Comparison of ENCODE assay signal across 13 cellular contexts in the genomic region with DNA sequence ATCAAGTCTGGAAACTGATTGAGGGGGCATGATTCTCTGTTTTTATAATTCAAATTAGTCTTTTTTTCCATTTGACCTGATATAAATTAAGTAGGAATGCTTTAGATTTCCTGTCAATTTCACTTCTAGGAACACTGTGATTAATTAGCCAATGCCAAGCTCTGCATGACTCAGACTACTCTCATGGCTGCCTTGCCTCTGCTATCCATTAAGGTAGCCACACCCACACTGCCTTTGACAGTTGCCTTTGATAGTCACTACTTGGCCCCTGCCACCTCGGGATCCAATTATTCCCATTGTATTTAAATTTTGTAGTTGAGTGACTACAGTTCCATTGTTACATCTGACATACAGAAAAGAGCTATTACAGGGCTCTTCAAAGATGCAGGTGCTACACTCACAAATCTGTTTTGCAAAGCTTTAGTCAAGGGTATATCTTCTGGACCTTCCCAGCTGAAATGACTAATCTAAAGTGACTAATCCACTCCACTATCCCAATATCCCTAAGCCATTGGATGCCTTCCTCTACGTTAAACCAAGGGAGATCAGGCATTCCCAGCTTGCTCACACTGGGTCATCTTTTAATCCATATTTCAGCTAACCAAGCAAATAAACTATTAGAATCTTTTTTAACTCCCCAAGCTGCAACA.
"Had no signal": no experiment of that assay in that cellular context is flagged by ENCODE, and none has a peak within 500 bp of the region (broad histone marks: within the 10 kb centered on the region; RNA-seq: fewer than 3 reads in every experiment).

No MANE protein-coding gene starts in this region.

- H3K4me1 ChIP-seq: colonic mucosa, tibial artery, vagina had no signal

- H3K4me3 Mint-ChIP-seq: activated naive CD8-positive, alpha-beta T cell; stimulated activated effector memory CD8-positive, alpha-beta T cell treated with anti-CD3 and anti-CD28 coated beads, Interleukin-12 subunit alpha, Interleukin-12 subunit beta, amount 100 ng/mL, for 72 hours had no signal

- H3K27me3 ChIP-seq: colonic mucosa, tibial artery, vagina had no signal

- H3K27me3 Mint-ChIP-seq: activated naive CD8-positive, alpha-beta T cell; naive B cell had no signal

- H3K36me3 ChIP-seq: colonic mucosa, tibial artery, vagina had no signal

- H3K4me3 ChIP-seq: colonic mucosa, skin epidermis, tibial artery, vagina had no signal

- DNase-seq: activated CD4-positive, alpha-beta T cell treated with anti-CD3 and anti-CD28 coated beads, Interleukin-2, amount 50 U/mL, for 4 hours; activated CD4-positive, CD25-positive, alpha-beta regulatory T cell treated with anti-CD3 and anti-CD28 coated beads, Interleukin-2, amount 50 U/mL, for 72 hours; activated effector memory CD4-positive, alpha-beta T cell treated with anti-CD3 and anti-CD28 coated beads, Interleukin-2, amount 50 U/mL, for 16 hours; activated T-cell treated with anti-CD3 and anti-CD28 coated beads, Interleukin-2, amount 50 U/mL, for 1 hour; colonic mucosa; effector CD4-positive, alpha-beta T cell; hippocampal formation; naive B cell; tibial artery had no signal

- ATAC-seq: stimulated activated effector memory CD8-positive, alpha-beta T cell treated with anti-CD3 and anti-CD28 coated beads, Interleukin-12 subunit alpha, Interleukin-12 subunit beta, amount 100 ng/mL, for 72 hours had no signal

- H3K4me1 Mint-ChIP-seq: naive B cell; stimulated activated effector memory CD8-positive, alpha-beta T cell treated with anti-CD3 and anti-CD28 coated beads, Interleukin-12 subunit alpha, Interleukin-12 subunit beta, amount 100 ng/mL, for 72 hours had no signal

- H3K36me3 Mint-ChIP-seq: activated naive CD8-positive, alpha-beta T cell; naive B cell; stimulated activated effector memory CD8-positive, alpha-beta T cell treated with anti-CD3 and anti-CD28 coated beads, Interleukin-12 subunit alpha, Interleukin-12 subunit beta, amount 100 ng/mL, for 72 hours had no signal

- H3K27ac Mint-ChIP-seq: activated naive CD8-positive, alpha-beta T cell; naive B cell; stimulated activated effector memory CD8-positive, alpha-beta T cell treated with anti-CD3 and anti-CD28 coated beads, Interleukin-12 subunit alpha, Interleukin-12 subunit beta, amount 100 ng/mL, for 72 hours had no signal

- H3K9me3 ChIP-seq: colonic mucosa, tibial artery, vagina had no signal

- H3K27ac ChIP-seq: colonic mucosa, skin epidermis, tibial artery, vagina had no signal
